ENCODE assay signal across 15 cellular contexts in genomic region chr4:109078724-109079123, GRCh38.
DNase-seq lines count a peak whose midpoint lies in the region; ATAC-seq, FAIRE-seq and TF ChIP-seq lines count a peak whose summit lies in the region.
"Had no signal": no experiment of that assay in that cellular context is flagged by ENCODE, and none has a peak within 500 bp of the region (broad histone marks: within the 10 kb centered on the region; RNA-seq: fewer than 3 reads in every experiment).

No MANE protein-coding gene starts in this region.

- no peaks in the 10 kb centered on the region for H3K27me3 ChIP-seq in esophagus muscularis mucosa

- no peak overlapping the region for H3K4me3 ChIP-seq in esophagus muscularis mucosa

- FAIRE-seq in urothelium cell line (lab: Jason Lieb, UNC): no peak
- FAIRE-seq: H1 had no signal

- DNase-seq in Right ventricle myocardium inferior (ENCODE audit: missing footprints) (no peak), cardiac septum (ENCODE audit: low spot score) (no peak), astrocyte of the hippocampus (ENCODE audit: low read depth, low spot score) (peak; percentile 89), inferior parietal cortex (ENCODE audit: extremely low spot score) (peak; percentile 11), urothelium cell line (ENCODE audit: low spot score) (peak; percentile 13), esophagus muscularis mucosa (ENCODE audit: extremely low spot score) (no peak), DMS79 (lab: John Stamatoyannopoulos, UW) (no peak), GM10248 (ENCODE audit: extremely low spot score) (no peak)
- DNase-seq: activated effector memory CD4-positive, alpha-beta T cell treated with Interleukin-2 at 50 U/mL for 16 hours; AML-193; NCI-H2227 treated with DMSO at 0.1 percent for 48 hours; SHP77 treated with DMSO at 0.1 percent for 48 hours; stimulated activated naive CD4-positive, alpha-beta T cell had no signal

- CTCF ChIA-PET in GM10248 (lab: Yijun Ruan, JAX): no interaction called here

- POLR2A ChIA-PET in GM10248 (lab: Yijun Ruan, JAX): no interaction called here

- peaks cover 0 to 10% (median 0%) of the 10 kb centered on the region in 4 donors for H3K4me1 ChIP-seq in esophagus muscularis mucosa

- H3K27ac ChIP-seq in esophagus muscularis mucosa (replicated peaks in 1 of 4): no peak overlapping the region

- WGBS in esophagus muscularis mucosa: 54% methylated on average over 1 of the region's 1 CpG

- H3K9me3 ChIP-seq in esophagus muscularis mucosa: no peaks in the 10 kb centered on the region

- no peaks in the 10 kb centered on the region for H3K36me3 ChIP-seq in esophagus muscularis mucosa

- intact Hi-C loops in Right ventricle myocardium inferior (cut with DNase I): no loop called here
- intact Hi-C loops in cardiac septum (cut with DNase I): no loop called here
- intact Hi-C loops in esophagus muscularis mucosa (cut with DNase I): no loop called here

- TF ChIP-seq POLR2A in esophagus muscularis mucosa (IDR thresholded peaks at IDR 0.05; ENCODE audit: low read depth): no peak

- no peak for TF ChIP-seq EP300 in esophagus muscularis mucosa (IDR thresholded peaks at IDR 0.05)

- TF ChIP-seq CTCF in esophagus muscularis mucosa (IDR thresholded peaks at IDR 0.05) (no peak), GM10248 (IDR thresholded peaks at IDR 0.05; ENCODE audit: control extremely low read depth, extremely low read depth, low read depth, missing control alignments) (no peak)

- ATAC-seq in Right ventricle myocardium inferior: peak; percentile 50
- ATAC-seq: natural killer cell treated with Interleukin-12 subunit alpha and Interleukin-12 subunit beta and Interleukin-15 and Interleukin-18, amount 100 ng/mL, for 72 hours had no signal

Comparison
In these comparisons a context has a peak if more than half of its experiments do, and no peak if none do; other contexts are left out.
1. DNase-seq: peak in astrocyte of the hippocampus (single experiment), inferior parietal cortex (single experiment) and urothelium cell line (single experiment); none in Right ventricle myocardium inferior (single experiment), cardiac septum (single experiment), esophagus muscularis mucosa (single experiment), DMS79 (single experiment) and GM10248 (single experiment).